In genomic region chr6:5442946-5443345, GRCh38 we compare ENCODE assay signal across 33 cellular contexts.
"Had no signal": no experiment of that assay in that cellular context is flagged by ENCODE, and none has a peak within 500 bp of the region (broad histone marks: within the 10 kb centered on the region; RNA-seq: fewer than 3 reads in every experiment).

No MANE protein-coding gene starts in this region.

- H3K4me1 ChIP-seq: ascending aorta, breast epithelium, gastrocnemius medialis had no signal

- H3K4me3 ChIP-seq: ascending aorta, breast epithelium, cardiac muscle cell, coronary artery, esophagus squamous epithelium, gastrocnemius medialis, heart left ventricle had no signal

- H3K27ac ChIP-seq: ascending aorta, breast epithelium, cardiac muscle cell, coronary artery, epithelial cell of prostate, esophagus squamous epithelium, gastrocnemius medialis, heart left ventricle had no signal

- H3K36me3 Mint-ChIP-seq: activated naive CD4-positive, alpha-beta T cell treated with anti-CD3 and anti-CD28 coated beads, Interleukin-2, amount 10 ng/mL, durations not matched to agents 7 days and 5 days had no signal

- DNase-seq: activated CD4-positive, alpha-beta memory T cell treated with anti-CD3 and anti-CD28 coated beads, Interleukin-2, amount 10 ng/mL, durations not matched to agents 7 days and 5 days; activated CD4-positive, alpha-beta T cell treated with anti-CD3 and anti-CD28 coated beads for 1 hour; activated CD4-positive, alpha-beta T cell treated with anti-CD3 and anti-CD28 coated beads for 4 hours; activated CD4-positive, alpha-beta T cell treated with anti-CD3 and anti-CD28 coated beads, Interleukin-2, amount 10 ng/mL, durations not matched to agents 7 days and 5 days; activated CD4-positive, alpha-beta T cell treated with anti-CD3 and anti-CD28 coated beads, Interleukin-2, amount 50 U/mL, for 4 hours; activated CD8-positive, alpha-beta memory T cell treated with anti-CD3 and anti-CD28 coated beads, Interleukin-2, amount 50 U/mL, for 48 hours; activated gamma-delta T cell; activated naive CD4-positive, alpha-beta T cell; activated naive CD4-positive, alpha-beta T cell treated with anti-CD3 and anti-CD28 coated beads, Interleukin-2, amount 10 ng/mL, durations not matched to agents 7 days and 5 days; activated naive CD8-positive, alpha-beta T cell treated with anti-CD3 and anti-CD28 coated beads, Interleukin-2, amount 10 ng/mL, durations not matched to agents 7 days and 5 days; activated T-cell treated with anti-CD3 and anti-CD28 coated beads for 4 hours; activated T-cell treated with anti-CD3 and anti-CD28 coated beads, Interleukin-2, amount 50 U/mL, for 24 hours; activated T-cell treated with anti-CD3 and anti-CD28 coated beads, Interleukin-2, amount 50 U/mL, for 72 hours; central memory CD4-positive, alpha-beta T cell; cerebellar nuclear complex; effector CD4-positive, alpha-beta T cell; effector memory CD8-positive, alpha-beta T cell; esophagus squamous epithelium; foreskin fibroblast; gastrocnemius medialis; glutamatergic neuron; heart left ventricle; T-helper 1 cell; T-helper 17 cell had no signal

- H3K27me3 ChIP-seq: ascending aorta, breast epithelium, cardiac muscle cell, esophagus squamous epithelium, gastrocnemius medialis, heart left ventricle had no signal

- ATAC-seq: activated naive CD4-positive, alpha-beta T cell treated with anti-CD3 and anti-CD28 coated beads, Interleukin-2, amount 50 U/mL, for 72 hours; activated T-cell treated with anti-CD3 and anti-CD28 coated beads, Interleukin-2, amount 50 U/mL, for 72 hours; effector memory CD8-positive, alpha-beta T cell; gastrocnemius medialis; T-helper 17 cell had no signal

- H3K27me3 Mint-ChIP-seq: activated CD4-positive, alpha-beta memory T cell treated with anti-CD3 and anti-CD28 coated beads, Interleukin-2, amount 10 ng/mL, durations not matched to agents 7 days and 5 days; activated CD4-positive, alpha-beta T cell treated with anti-CD3 and anti-CD28 coated beads, Interleukin-2, amount 10 ng/mL, durations not matched to agents 7 days and 5 days; activated naive CD4-positive, alpha-beta T cell treated with anti-CD3 and anti-CD28 coated beads, Interleukin-2, amount 10 ng/mL, durations not matched to agents 7 days and 5 days; activated naive CD8-positive, alpha-beta T cell treated with anti-CD3 and anti-CD28 coated beads, Interleukin-2, amount 10 ng/mL, durations not matched to agents 7 days and 5 days; activated T-cell treated with anti-CD3 and anti-CD28 coated beads, Interleukin-2, amount 50 U/mL, for 24 hours; dendritic cell treated with granulocyte-macrophage colony-stimulating factor and Interleukin-4, amounts not matched to agents 40 ng/mL and 50 ng/mL, for 4 days; effector memory CD8-positive, alpha-beta T cell; T-helper 17 cell had no signal

- H3K4me3 Mint-ChIP-seq: activated CD4-positive, alpha-beta memory T cell treated with anti-CD3 and anti-CD28 coated beads, Interleukin-2, amount 10 ng/mL, durations not matched to agents 7 days and 5 days; activated CD4-positive, alpha-beta T cell treated with anti-CD3 and anti-CD28 coated beads, Interleukin-2, amount 10 ng/mL, durations not matched to agents 7 days and 5 days; activated naive CD4-positive, alpha-beta T cell treated with anti-CD3 and anti-CD28 coated beads, Interleukin-2, amount 10 ng/mL, durations not matched to agents 7 days and 5 days; activated naive CD8-positive, alpha-beta T cell treated with anti-CD3 and anti-CD28 coated beads, Interleukin-2, amount 10 ng/mL, durations not matched to agents 7 days and 5 days; activated T-cell treated with anti-CD3 and anti-CD28 coated beads, Interleukin-2, amount 50 U/mL, for 24 hours; activated T-cell treated with anti-CD3 and anti-CD28 coated beads, Interleukin-2, amount 50 U/mL, for 72 hours; brain; dendritic cell treated with granulocyte-macrophage colony-stimulating factor and Interleukin-4, amounts not matched to agents 40 ng/mL and 50 ng/mL, for 4 days; effector memory CD8-positive, alpha-beta T cell; T-helper 17 cell; T-helper 2 cell treated with Interferon-gamma antibody and Interleukin-4, amounts not matched to agents 5 μg/mL and 100 μg/mL, for 36 hours had no signal

- H3K9me3 ChIP-seq: ascending aorta, breast epithelium, esophagus squamous epithelium, gastrocnemius medialis, heart left ventricle had no signal

- H3K36me3 ChIP-seq: breast epithelium, cardiac muscle cell, esophagus squamous epithelium, gastrocnemius medialis, heart left ventricle had no signal

- H3K9me3 Mint-ChIP-seq: activated CD4-positive, alpha-beta memory T cell treated with anti-CD3 and anti-CD28 coated beads, Interleukin-2, amount 10 ng/mL, durations not matched to agents 7 days and 5 days; activated CD4-positive, alpha-beta T cell treated with anti-CD3 and anti-CD28 coated beads, Interleukin-2, amount 10 ng/mL, durations not matched to agents 7 days and 5 days; activated naive CD4-positive, alpha-beta T cell treated with anti-CD3 and anti-CD28 coated beads, Interleukin-2, amount 10 ng/mL, durations not matched to agents 7 days and 5 days; activated naive CD4-positive, alpha-beta T cell treated with anti-CD3 and anti-CD28 coated beads, Interleukin-2, amount 50 U/mL, for 72 hours; activated naive CD8-positive, alpha-beta T cell treated with anti-CD3 and anti-CD28 coated beads, Interleukin-2, amount 10 ng/mL, durations not matched to agents 7 days and 5 days; activated T-cell treated with anti-CD3 and anti-CD28 coated beads, Interleukin-2, amount 50 U/mL, for 24 hours; activated T-cell treated with anti-CD3 and anti-CD28 coated beads, Interleukin-2, amount 50 U/mL, for 72 hours; dendritic cell treated with granulocyte-macrophage colony-stimulating factor and Interleukin-4, amounts not matched to agents 40 ng/mL and 50 ng/mL, for 4 days; effector memory CD8-positive, alpha-beta T cell; T-helper 2 cell treated with Interferon-gamma antibody and Interleukin-4, amounts not matched to agents 5 μg/mL and 100 μg/mL, for 36 hours had no signal

- H3K27ac Mint-ChIP-seq: activated CD4-positive, alpha-beta memory T cell treated with anti-CD3 and anti-CD28 coated beads, Interleukin-2, amount 10 ng/mL, durations not matched to agents 7 days and 5 days; activated CD4-positive, alpha-beta T cell treated with anti-CD3 and anti-CD28 coated beads, Interleukin-2, amount 10 ng/mL, durations not matched to agents 7 days and 5 days; activated naive CD4-positive, alpha-beta T cell treated with anti-CD3 and anti-CD28 coated beads, Interleukin-2, amount 10 ng/mL, durations not matched to agents 7 days and 5 days; activated naive CD4-positive, alpha-beta T cell treated with anti-CD3 and anti-CD28 coated beads, Interleukin-2, amount 50 U/mL, for 72 hours; activated naive CD8-positive, alpha-beta T cell treated with anti-CD3 and anti-CD28 coated beads, Interleukin-2, amount 10 ng/mL, durations not matched to agents 7 days and 5 days; activated T-cell treated with anti-CD3 and anti-CD28 coated beads, Interleukin-2, amount 50 U/mL, for 24 hours; activated T-cell treated with anti-CD3 and anti-CD28 coated beads, Interleukin-2, amount 50 U/mL, for 72 hours; brain; dendritic cell treated with granulocyte-macrophage colony-stimulating factor and Interleukin-4, amounts not matched to agents 40 ng/mL and 50 ng/mL, for 4 days; effector memory CD8-positive, alpha-beta T cell; T-helper 17 cell; T-helper 2 cell treated with Interferon-gamma antibody and Interleukin-4, amounts not matched to agents 5 μg/mL and 100 μg/mL, for 36 hours had no signal
